In the genomic region with DNA sequence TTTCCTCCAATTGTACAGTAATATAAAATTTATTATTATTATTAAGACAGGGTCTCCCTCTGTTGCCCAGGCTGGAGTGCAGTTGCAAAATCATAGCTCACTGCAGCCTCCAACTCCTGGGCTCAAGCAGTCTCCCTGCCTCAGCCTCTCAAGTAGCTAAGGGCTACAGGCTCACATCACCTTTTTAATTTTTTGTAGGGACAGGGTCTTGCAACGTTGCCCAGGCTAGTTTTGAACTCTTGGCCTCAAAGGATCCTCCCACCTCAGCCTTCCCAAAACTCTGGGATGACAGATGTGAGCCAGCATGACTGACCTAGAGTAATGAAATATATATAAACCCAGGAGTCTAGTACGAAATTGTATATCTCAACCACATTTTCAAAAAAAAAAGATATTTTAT, we compare ENCODE assay signal across 29 cellular contexts.
"Had no signal": no experiment of that assay in that cellular context is flagged by ENCODE, and none has a peak within 500 bp of the region (broad histone marks: within the 10 kb centered on the region; RNA-seq: fewer than 3 reads in every experiment).

No MANE protein-coding gene starts in this region.

- H3K36me3 ChIP-seq: ovary had no signal

- H3K27me3 Mint-ChIP-seq: progenitor cell of endocrine pancreas; stimulated activated naive B cell treated with anti-CD40 and anti-IgM and Interleukin-4, amounts not matched to agents 10 μg/mL and 1 μg/mL and 100 μg/mL, for 72 hours; stimulated activated naive CD8-positive, alpha-beta T cell treated with anti-CD3 and anti-CD28 coated beads, Interleukin-15, Interleukin-2, amounts not matched to agents 100 ng/mL and 50 ng/mL, for 24 hours had no signal

- H3K4me1 Mint-ChIP-seq: natural killer cell; nephron; neural progenitor cell; stimulated activated effector memory CD8-positive, alpha-beta T cell treated with anti-CD3 and anti-CD28 coated beads, Interleukin-12 subunit alpha, Interleukin-12 subunit beta, amount 100 ng/mL, for 72 hours; stimulated activated naive B cell treated with anti-CD40 and anti-IgM and Interleukin-4, amounts not matched to agents 10 μg/mL and 1 μg/mL and 100 μg/mL, for 72 hours had no signal

- H3K4me2 ChIP-seq: neural progenitor cell had no signal

- H3K4me3 Mint-ChIP-seq: natural killer cell; nephron; neural progenitor cell; stimulated activated effector memory CD8-positive, alpha-beta T cell treated with anti-CD3 and anti-CD28 coated beads, Interleukin-12 subunit alpha, Interleukin-12 subunit beta, amount 100 ng/mL, for 72 hours; stimulated activated naive B cell treated with anti-CD40 and anti-IgM and Interleukin-4, amounts not matched to agents 10 μg/mL and 1 μg/mL and 100 μg/mL, for 72 hours; stimulated activated naive CD8-positive, alpha-beta T cell treated with anti-CD3 and anti-CD28 coated beads, Interleukin-15, Interleukin-2, amounts not matched to agents 100 ng/mL and 50 ng/mL, for 24 hours had no signal

- H2AFZ ChIP-seq: neural progenitor cell, parathyroid adenoma had no signal

- H3K79me2 ChIP-seq: parathyroid adenoma had no signal

- H3K4me1 ChIP-seq: neural progenitor cell, psoas muscle, right lobe of liver, sigmoid colon, stomach, tibial nerve, vagina had no signal

- DNase-seq: natural killer cell; occipital lobe; ovary; posterior cingulate gyrus; psoas muscle; right cardiac atrium; right lobe of liver; sigmoid colon; stimulated activated CD4-positive, alpha-beta T cell treated with anti-CD3 and anti-CD28 coated beads, Interleukin-15, amount 100 ng/mL, for 24 hours; stimulated activated CD4-positive, alpha-beta T cell treated with anti-CD3 and anti-CD28 coated beads, Interleukin-2, amount 100 ng/mL, for 24 hours; stimulated activated CD4-positive, alpha-beta T cell treated with anti-CD3 and anti-CD28 coated beads, Interleukin-2, amount 100 ng/mL, for 48 hours; stimulated activated CD4-positive, alpha-beta T cell treated with anti-CD3 and anti-CD28 coated beads, Interleukin-4, amount 100 ng/mL, for 24 hours; stimulated activated naive B cell treated with anti-CD40 and anti-IgM and Interleukin-4, amounts not matched to agents 10 μg/mL and 1 μg/mL and 100 μg/mL, for 72 hours; stimulated activated naive CD4-positive, alpha-beta T cell treated with Interleukin-2 at 50 U/mL for 16 hours; stomach; thyroid gland; trophoblast cell; upper lobe of left lung had no signal

- H3K27me3 ChIP-seq: neural progenitor cell, ovary, right lobe of liver, sigmoid colon, stomach, thyroid gland, tibial nerve, upper lobe of left lung, vagina had no signal

- ATAC-seq: natural killer cell; psoas muscle; right cardiac atrium; right lobe of liver; stimulated activated effector memory CD8-positive, alpha-beta T cell treated with anti-CD3 and anti-CD28 coated beads, Interleukin-12 subunit alpha, Interleukin-12 subunit beta, amount 100 ng/mL, for 72 hours; stimulated activated naive B cell treated with anti-CD40 and anti-IgM and Interleukin-4, amounts not matched to agents 10 μg/mL and 1 μg/mL and 100 μg/mL, for 72 hours had no signal

- H3K9ac ChIP-seq: neural progenitor cell, parathyroid adenoma had no signal

- FAIRE-seq: small intestine, urothelium cell line had no signal

- H3K36me3 Mint-ChIP-seq: natural killer cell had no signal

- H3K27ac Mint-ChIP-seq: natural killer cell; nephron; neural progenitor cell; stimulated activated effector memory CD8-positive, alpha-beta T cell treated with anti-CD3 and anti-CD28 coated beads, Interleukin-12 subunit alpha, Interleukin-12 subunit beta, amount 100 ng/mL, for 72 hours; stimulated activated naive B cell treated with anti-CD40 and anti-IgM and Interleukin-4, amounts not matched to agents 10 μg/mL and 1 μg/mL and 100 μg/mL, for 72 hours; stimulated activated naive CD8-positive, alpha-beta T cell treated with anti-CD3 and anti-CD28 coated beads, Interleukin-15, Interleukin-2, amounts not matched to agents 100 ng/mL and 50 ng/mL, for 24 hours had no signal

- H3K27ac ChIP-seq: neural progenitor cell, ovary, parathyroid adenoma, psoas muscle, right lobe of liver, sigmoid colon, stomach, thoracic aorta, tibial nerve, upper lobe of left lung, vagina had no signal

- H3K4me3 ChIP-seq: neural progenitor cell, ovary, psoas muscle, right lobe of liver, sigmoid colon, stomach, thoracic aorta, thyroid gland, tibial nerve, upper lobe of left lung, vagina had no signal

- H3K9me3 Mint-ChIP-seq: natural killer cell; nephron; neural progenitor cell; stimulated activated effector memory CD8-positive, alpha-beta T cell treated with anti-CD3 and anti-CD28 coated beads, Interleukin-12 subunit alpha, Interleukin-12 subunit beta, amount 100 ng/mL, for 72 hours; stimulated activated naive B cell treated with anti-CD40 and anti-IgM and Interleukin-4, amounts not matched to agents 10 μg/mL and 1 μg/mL and 100 μg/mL, for 72 hours; stimulated activated naive CD8-positive, alpha-beta T cell treated with anti-CD3 and anti-CD28 coated beads, Interleukin-15, Interleukin-2, amounts not matched to agents 100 ng/mL and 50 ng/mL, for 24 hours had no signal

- H3K9me3 ChIP-seq: ovary, psoas muscle, right lobe of liver, sigmoid colon, stomach, thoracic aorta, thyroid gland, tibial nerve, upper lobe of left lung, vagina had no signal
